1 cellular context compared by ENCODE assay signal in genomic region chr12:111685811-111686573, GRCh38.
A peak's percentile ranks its signal among the peaks of the same experiment; 100 is the strongest.
TF ChIP-seq lines count a peak whose summit lies in the region.

ACAD10 (plus strand) TSS chr12:111686053; CDS start chr12:111692710, 6,657 bp downstream.
BRAP (minus strand) TSS chr12:111685956; CDS start chr12:111685792, 164 bp downstream.

TF ChIP-seq in HEK293, 187 proteins besides CTCF, POLR2A, EP300 and RAD21 (continued from another document):
- peak; percentile 26; the same call in 1 of the 2 replicates for TF ChIP-seq KLF16 (tag by site-specific recombination; IDR thresholded peaks at IDR 0.05)
- no peak for TF ChIP-seq ZNF10 (tag by site-specific recombination; IDR thresholded peaks at IDR 0.05)
- peak; percentile 51 for TF ChIP-seq ZNF324 (tag by site-specific recombination; IDR thresholded peaks at IDR 0.05)
- TF ChIP-seq BCL11B (tag by site-specific recombination; IDR thresholded peaks at IDR 0.05; ENCODE audit: low read depth) = peak; percentile 78
- no peak for TF ChIP-seq ZNF48 (tag by site-specific recombination; IDR thresholded peaks at IDR 0.05)
- TF ChIP-seq ZBTB17 (tag by site-specific recombination; IDR thresholded peaks at IDR 0.05) = peak; percentile 89
- peak; percentile 53; the same call in 1 of the 2 replicates for TF ChIP-seq ZNF280D (tag by site-specific recombination; IDR thresholded peaks at IDR 0.05)
- no peak for TF ChIP-seq OVOL3 (tag by site-specific recombination; IDR thresholded peaks at IDR 0.05)
- peak; percentile 58 for TF ChIP-seq KLF17 (tag by site-specific recombination; IDR thresholded peaks at IDR 0.05)
- TF ChIP-seq SP2 (tag by site-specific recombination; IDR thresholded peaks at IDR 0.05) = peak; percentile 85
- TF ChIP-seq ZNF792 (tag by site-specific recombination; IDR thresholded peaks at IDR 0.05) = no peak
- TF ChIP-seq ZBTB49 (tag by site-specific recombination; IDR thresholded peaks at IDR 0.05; ENCODE audit: low read depth) = no peak
TF ChIP-seq in HEK293: peak in this region for 43.
